ENCODE assay signal across 29 cellular contexts in genomic region chr3:14636496-14637087, GRCh38. TPM values are rescaled to one million over a fixed set of nuclear protein-coding genes. Genes with fewer than 3 reads are reported as not detected.
"Had no signal": no experiment of that assay in that cellular context is flagged by ENCODE, and none has a peak within 500 bp of the region (broad histone marks: within the 10 kb centered on the region; RNA-seq: fewer than 3 reads in every experiment).

No MANE protein-coding gene starts in this region.

- H3K4me3 ChIP-seq: colonic mucosa, dorsolateral prefrontal cortex, esophagus squamous epithelium, gastrocnemius medialis, heart right ventricle, left lung, lower lobe of right lung, mucosa of descending colon had no signal

- H3K27me3 ChIP-seq: colonic mucosa had no signal

- ATAC-seq: esophagus mucosa, gastrocnemius medialis, heart right ventricle, left cardiac atrium, left lung, left ventricle myocardium superior, lower lobe of right lung, mucosa of descending colon, natural killer cell had no signal

- H3K36me3 Mint-ChIP-seq: mesothelial cell of epicardium, natural killer cell had no signal

- H3K27ac ChIP-seq: colonic mucosa, dorsolateral prefrontal cortex, epithelial cell of prostate, esophagus squamous epithelium, gastrocnemius medialis, heart right ventricle, left lung, lower lobe of right lung had no signal

- H3K4me1 Mint-ChIP-seq: mesothelial cell of epicardium, naive B cell, natural killer cell had no signal

- H3K9me3 Mint-ChIP-seq: mesothelial cell of epicardium, naive B cell, natural killer cell had no signal

- H3K4me3 Mint-ChIP-seq: mesothelial cell of epicardium, naive B cell, natural killer cell had no signal

- H3K4me1 ChIP-seq: colonic mucosa, esophagus squamous epithelium, gastrocnemius medialis, heart right ventricle, left lung, lower lobe of right lung had no signal

- H3K36me3 ChIP-seq: colonic mucosa, esophagus squamous epithelium, gastrocnemius medialis, heart right ventricle, left lung, lower lobe of right lung had no signal

- H3K9me3 ChIP-seq: colonic mucosa, esophagus squamous epithelium, gastrocnemius medialis, heart right ventricle, left lung, lower lobe of right lung, mucosa of descending colon had no signal

- H3K27ac Mint-ChIP-seq: mesothelial cell of epicardium, naive B cell, natural killer cell had no signal

- DNase-seq: colonic mucosa; dermis blood vessel endothelial cell; dorsolateral prefrontal cortex; effector CD4-positive, alpha-beta T cell; effector memory CD4-positive, alpha-beta T cell; erythroblast; esophagus squamous epithelium; foreskin fibroblast; foreskin melanocyte; gastrocnemius medialis; glutamatergic neuron; head of caudate nucleus; heart right ventricle; hippocampal formation; left cardiac atrium; left lung; left ventricle myocardium superior; lower lobe of right lung; mesenchymal stem cell; mucosa of descending colon; naive B cell; natural killer cell had no signal

RNA-seq across cellular contexts. Expression of gene C3orf20, which starts 38.3 kb away (rescaled TPM):
- total RNA-seq: dermis blood vessel endothelial cell, esophagus squamous epithelium, glomerular endothelial cell, left ventricle myocardium superior, lower leg skin, lower lobe of right lung, mucosa of descending colon, myocyte had no signal
- polyA plus RNA-seq: heart right ventricle, keratinocyte had no signal
